ENCODE assay signal across 16 cellular contexts in the genomic region with DNA sequence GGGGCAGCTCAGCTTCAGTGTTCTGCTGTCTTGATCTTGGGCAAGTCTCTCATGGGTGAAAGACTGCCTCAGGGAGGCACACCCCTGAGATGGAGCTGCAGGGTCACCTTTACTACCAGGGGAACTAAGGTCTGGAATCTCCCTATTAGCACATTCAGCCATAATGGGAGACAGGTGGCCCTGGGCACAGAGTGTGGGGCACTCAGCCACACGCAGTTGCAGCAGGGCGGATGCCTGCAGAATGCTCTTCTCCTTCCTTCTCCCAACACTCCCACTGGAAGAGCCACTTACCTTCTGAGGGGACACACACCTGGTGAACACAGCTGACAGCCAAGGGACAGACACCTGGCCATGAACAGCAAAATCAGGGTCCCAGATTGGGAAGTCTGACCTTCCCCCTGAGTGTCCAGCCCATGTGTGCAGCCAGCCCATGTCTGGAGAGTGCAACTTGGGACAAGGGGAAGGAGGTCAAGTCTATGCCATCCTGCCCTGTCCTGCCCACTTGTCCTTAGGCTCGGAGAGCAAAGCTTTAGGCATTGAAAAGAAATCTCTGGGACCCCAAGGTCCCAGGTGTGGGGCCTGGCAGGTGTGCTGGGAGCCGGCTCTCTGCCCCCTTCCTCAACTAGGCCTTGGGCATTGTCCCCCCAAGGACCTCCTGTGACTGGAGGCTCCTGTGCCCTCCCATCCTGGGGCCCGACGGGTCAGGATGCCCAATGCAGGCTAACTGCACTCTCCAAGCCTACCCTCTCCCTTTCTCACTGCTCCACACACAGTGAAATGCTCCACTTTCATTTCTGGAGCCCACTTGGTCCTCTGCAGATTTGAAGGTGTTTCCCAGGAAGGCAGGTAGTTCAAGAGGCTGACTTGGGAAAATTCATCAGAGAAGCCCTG.
"Had no signal": no experiment of that assay in that cellular context is flagged by ENCODE, and none has a peak within 500 bp of the region (broad histone marks: within the 10 kb centered on the region; RNA-seq: fewer than 3 reads in every experiment).

No MANE protein-coding gene starts in this region.

- H3K27ac ChIP-seq: ascending aorta, breast epithelium, heart right ventricle, neutrophil, tibial artery, uterus had no signal

- H3K27me3 ChIP-seq: ascending aorta, breast epithelium, gastroesophageal sphincter, neutrophil, tibial artery, uterus had no signal

- H3K36me3 ChIP-seq: ascending aorta, breast epithelium, gastroesophageal sphincter, heart right ventricle, neutrophil, tibial artery, uterus had no signal

- H3K27ac Mint-ChIP-seq: activated CD4-positive, alpha-beta T cell treated with anti-CD3 and anti-CD28 coated beads, Interleukin-2, amount 10 ng/mL, durations not matched to agents 24 days and 14 days; activated T-helper 1 cell treated with anti-CD3 and anti-CD28 coated beads, Interleukin-12 subunit alpha, Interleukin-12 subunit beta, Interleukin-2, Interleukin-4 antibody, amounts not matched to agents 30 ng/mL and 10 ng/mL and 1 ng/mL, durations not matched to agents 14 hours and 24 hours and 36 hours; stimulated activated memory B cell treated with anti-CD40 and anti-IgM and Interleukin-4, amounts not matched to agents 10 μg/mL and 1 μg/mL and 100 μg/mL, for 72 hours; T-helper 17 cell had no signal

- H3K4me1 ChIP-seq: ascending aorta, breast epithelium, tibial artery, uterus had no signal

- ATAC-seq: gastroesophageal sphincter; heart right ventricle; left colon; stimulated activated memory B cell treated with anti-CD40 and anti-IgM and Interleukin-4, amounts not matched to agents 10 μg/mL and 1 μg/mL and 100 μg/mL, for 72 hours; T-helper 17 cell had no signal

- H3K4me3 ChIP-seq: ascending aorta, breast epithelium, gastroesophageal sphincter, heart right ventricle, smooth muscle cell, tibial artery, uterus had no signal

- H3K4me3 Mint-ChIP-seq: activated CD4-positive, alpha-beta T cell treated with anti-CD3 and anti-CD28 coated beads, Interleukin-2, amount 10 ng/mL, durations not matched to agents 24 days and 14 days; activated T-helper 1 cell treated with anti-CD3 and anti-CD28 coated beads, Interleukin-12 subunit alpha, Interleukin-12 subunit beta, Interleukin-2, Interleukin-4 antibody, amounts not matched to agents 30 ng/mL and 10 ng/mL and 1 ng/mL, durations not matched to agents 14 hours and 24 hours and 36 hours; stimulated activated memory B cell treated with anti-CD40 and anti-IgM and Interleukin-4, amounts not matched to agents 10 μg/mL and 1 μg/mL and 100 μg/mL, for 72 hours; T-helper 17 cell had no signal

- H3K36me3 Mint-ChIP-seq: stimulated activated memory B cell treated with anti-CD40 and anti-IgM and Interleukin-4, amounts not matched to agents 10 μg/mL and 1 μg/mL and 100 μg/mL, for 72 hours had no signal

- H3K4me1 Mint-ChIP-seq: activated CD4-positive, alpha-beta T cell treated with anti-CD3 and anti-CD28 coated beads, Interleukin-2, amount 10 ng/mL, durations not matched to agents 24 days and 14 days; stimulated activated memory B cell treated with anti-CD40 and anti-IgM and Interleukin-4, amounts not matched to agents 10 μg/mL and 1 μg/mL and 100 μg/mL, for 72 hours had no signal

- H3K9me3 Mint-ChIP-seq: activated CD4-positive, alpha-beta T cell treated with anti-CD3 and anti-CD28 coated beads, Interleukin-2, amount 10 ng/mL, durations not matched to agents 24 days and 14 days; activated T-helper 1 cell treated with anti-CD3 and anti-CD28 coated beads, Interleukin-12 subunit alpha, Interleukin-12 subunit beta, Interleukin-2, Interleukin-4 antibody, amounts not matched to agents 30 ng/mL and 10 ng/mL and 1 ng/mL, durations not matched to agents 14 hours and 24 hours and 36 hours; stimulated activated memory B cell treated with anti-CD40 and anti-IgM and Interleukin-4, amounts not matched to agents 10 μg/mL and 1 μg/mL and 100 μg/mL, for 72 hours had no signal

- DNase-seq: activated CD4-positive, alpha-beta T cell treated with anti-CD3 and anti-CD28 coated beads, Interleukin-2, amount 10 ng/mL, durations not matched to agents 24 days and 14 days; activated CD8-positive, alpha-beta memory T cell treated with anti-CD3 and anti-CD28 coated beads, Interleukin-2, amount 50 U/mL, for 48 hours; activated naive CD4-positive, alpha-beta T cell treated with Interleukin-2 at 50 U/mL for 16 hours; heart right ventricle; retina; T-helper 17 cell had no signal

- H3K9me3 ChIP-seq: ascending aorta, breast epithelium, gastroesophageal sphincter, heart right ventricle, neutrophil, tibial artery, uterus had no signal
